In the genomic region with DNA sequence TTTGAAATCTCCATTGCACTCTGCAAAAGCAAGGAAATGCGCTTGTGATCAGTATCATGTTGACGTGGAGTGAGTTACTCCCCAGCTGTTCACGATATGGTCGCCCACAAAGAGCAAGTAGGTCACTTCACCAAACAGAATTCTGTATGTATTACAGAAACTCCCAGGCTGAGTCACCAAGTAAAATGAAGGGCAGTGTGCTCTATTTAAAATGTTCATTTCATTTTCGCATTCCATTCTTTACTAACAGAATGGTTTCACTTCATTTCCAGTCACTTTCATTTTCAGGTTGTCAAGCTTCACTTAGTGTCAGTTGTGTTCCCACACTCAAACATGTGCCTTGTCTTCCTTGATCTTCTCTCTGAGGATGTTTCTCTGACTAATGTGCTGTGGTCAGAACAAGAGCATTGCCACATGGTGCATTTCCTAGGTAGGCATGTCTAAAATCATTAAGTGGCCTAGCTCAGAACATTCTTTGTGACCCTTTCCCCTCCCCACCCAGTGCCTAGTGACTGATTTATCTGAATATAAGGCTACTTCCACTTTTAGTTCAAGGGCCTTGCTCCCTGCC, we compare ENCODE assay signal across 1 cellular context.
TF ChIP-seq lines count a peak whose summit lies in the region.

No MANE protein-coding gene starts in this region.

TF ChIP-seq in K562, 482 proteins besides CTCF, POLR2A, EP300 and RAD21 (continued from another document and continues in another):
- TF ChIP-seq NFIC (IDR thresholded peaks at IDR 0.05): no peak; the same call in 1 of the 2 replicates
- TF ChIP-seq, protein P1, sequence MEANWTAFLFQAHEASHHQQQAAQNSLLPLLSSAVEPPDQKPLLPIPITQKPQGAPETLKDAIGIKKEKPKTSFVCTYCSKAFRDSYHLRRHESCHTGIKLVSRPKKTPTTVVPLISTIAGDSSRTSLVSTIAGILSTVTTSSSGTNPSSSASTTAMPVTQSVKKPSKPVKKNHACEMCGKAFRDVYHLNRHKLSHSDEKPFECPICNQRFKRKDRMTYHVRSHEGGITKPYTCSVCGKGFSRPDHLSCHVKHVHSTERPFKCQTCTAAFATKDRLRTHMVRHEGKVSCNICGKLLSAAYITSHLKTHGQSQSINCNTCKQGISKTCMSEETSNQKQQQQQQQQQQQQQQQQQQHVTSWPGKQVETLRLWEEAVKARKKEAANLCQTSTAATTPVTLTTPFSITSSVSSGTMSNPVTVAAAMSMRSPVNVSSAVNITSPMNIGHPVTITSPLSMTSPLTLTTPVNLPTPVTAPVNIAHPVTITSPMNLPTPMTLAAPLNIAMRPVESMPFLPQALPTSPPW (CRISPR knock-in tag; IDR thresholded peaks at IDR 0.05): peak; percentile 30; the same call in 1 of the 2 replicates
- no peak for TF ChIP-seq RAD51 (IDR thresholded peaks at IDR 0.05; ENCODE audit: borderline replicate concordance, low read depth)
- no peak for TF ChIP-seq JUNB (CRISPR knock-in tag; conservative IDR thresholded peaks at IDR 0.05)
- no peak for TF ChIP-seq CREBBP (IDR thresholded peaks at IDR 0.05; ENCODE audit: low read depth, low read length)
- TF ChIP-seq, protein P2, sequence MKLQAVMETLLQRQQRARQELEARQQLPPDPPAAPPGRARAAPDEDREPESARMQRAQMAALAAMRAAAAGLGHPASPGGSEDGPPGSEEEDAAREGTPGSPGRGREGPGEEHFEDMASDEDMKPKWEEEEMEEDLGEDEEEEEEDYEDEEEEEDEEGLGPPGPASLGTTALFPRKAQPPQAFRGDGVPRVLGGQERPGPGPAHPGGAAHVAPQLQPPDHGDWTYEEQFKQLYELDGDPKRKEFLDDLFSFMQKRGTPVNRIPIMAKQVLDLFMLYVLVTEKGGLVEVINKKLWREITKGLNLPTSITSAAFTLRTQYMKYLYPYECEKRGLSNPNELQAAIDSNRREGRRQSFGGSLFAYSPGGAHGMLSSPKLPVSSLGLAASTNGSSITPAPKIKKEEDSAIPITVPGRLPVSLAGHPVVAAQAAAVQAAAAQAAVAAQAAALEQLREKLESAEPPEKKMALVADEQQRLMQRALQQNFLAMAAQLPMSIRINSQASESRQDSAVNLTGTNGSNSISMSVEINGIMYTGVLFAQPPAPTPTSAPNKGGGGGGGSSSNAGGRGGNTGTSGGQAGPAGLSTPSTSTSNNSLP (IDR thresholded peaks at IDR 0.05; ENCODE audit: borderline replicate concordance, low read depth, low read length): no peak
- no peak for TF ChIP-seq ZNF282 (CRISPR knock-in tag; IDR thresholded peaks at IDR 0.05)
- TF ChIP-seq CTBP1 (IDR thresholded peaks at IDR 0.05; ENCODE audit: borderline replicate concordance): no peak; the same call in 1 of the 2 replicates
- TF ChIP-seq MAZ (CRISPR knock-in tag; conservative IDR thresholded peaks at IDR 0.05 in 1 of 2, IDR thresholded peaks at IDR 0.05 in 1 of 2): no peak
- TF ChIP-seq NR2C2 (CRISPR knock-in tag; IDR thresholded peaks at IDR 0.05): no peak
- TF ChIP-seq NR2C2 (tag; IDR thresholded peaks at IDR 0.05): peak; percentile 44; the same call in 1 of the 2 replicates
- TF ChIP-seq, protein P3, sequence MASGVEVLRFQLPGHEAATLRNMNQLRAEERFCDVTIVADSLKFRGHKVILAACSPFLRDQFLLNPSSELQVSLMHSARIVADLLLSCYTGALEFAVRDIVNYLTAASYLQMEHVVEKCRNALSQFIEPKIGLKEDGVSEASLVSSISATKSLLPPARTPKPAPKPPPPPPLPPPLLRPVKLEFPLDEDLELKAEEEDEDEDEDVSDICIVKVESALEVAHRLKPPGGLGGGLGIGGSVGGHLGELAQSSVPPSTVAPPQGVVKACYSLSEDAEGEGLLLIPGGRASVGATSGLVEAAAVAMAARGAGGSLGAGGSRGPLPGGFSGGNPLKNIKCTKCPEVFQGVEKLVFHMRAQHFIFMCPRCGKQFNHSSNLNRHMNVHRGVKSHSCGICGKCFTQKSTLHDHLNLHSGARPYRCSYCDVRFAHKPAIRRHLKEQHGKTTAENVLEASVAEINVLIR (CRISPR knock-in tag; IDR thresholded peaks at IDR 0.05): peak; percentile 24; the same call in 1 of the 2 replicates
- TF ChIP-seq RUNX1 (IDR thresholded peaks at IDR 0.05; ENCODE audit: low read depth): no peak
- TF ChIP-seq ZNF408 (CRISPR knock-in tag; IDR thresholded peaks at IDR 0.05; ENCODE audit: low read depth): no peak
- peak; percentile 63; the same call in 1 of the 2 replicates for TF ChIP-seq ZNF766 (CRISPR knock-in tag; conservative IDR thresholded peaks at IDR 0.05)
- TF ChIP-seq SMARCA5 (IDR thresholded peaks at IDR 0.05): no peak
- TF ChIP-seq ARHGAP35 (IDR thresholded peaks at IDR 0.05; ENCODE audit: partially characterized antibody): no peak
- TF ChIP-seq ZNF431 (CRISPR knock-in tag; IDR thresholded peaks at IDR 0.05): no peak
- no peak for TF ChIP-seq ZEB2 (IDR thresholded peaks at IDR 0.05)
- TF ChIP-seq, protein P4, sequence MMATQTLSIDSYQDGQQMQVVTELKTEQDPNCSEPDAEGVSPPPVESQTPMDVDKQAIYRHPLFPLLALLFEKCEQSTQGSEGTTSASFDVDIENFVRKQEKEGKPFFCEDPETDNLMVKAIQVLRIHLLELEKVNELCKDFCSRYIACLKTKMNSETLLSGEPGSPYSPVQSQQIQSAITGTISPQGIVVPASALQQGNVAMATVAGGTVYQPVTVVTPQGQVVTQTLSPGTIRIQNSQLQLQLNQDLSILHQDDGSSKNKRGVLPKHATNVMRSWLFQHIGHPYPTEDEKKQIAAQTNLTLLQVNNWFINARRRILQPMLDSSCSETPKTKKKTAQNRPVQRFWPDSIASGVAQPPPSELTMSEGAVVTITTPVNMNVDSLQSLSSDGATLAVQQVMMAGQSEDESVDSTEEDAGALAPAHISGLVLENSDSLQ (IDR thresholded peaks at IDR 0.05): peak; percentile 20; the same call in 1 of the 2 replicates
- no peak for TF ChIP-seq ZC3H8 (IDR thresholded peaks at IDR 0.05)
- TF ChIP-seq TBP (optimal IDR thresholded peaks at IDR 0.05; ENCODE audit: low read depth, low read length): no peak
- no peak for TF ChIP-seq SETDB1 (IDR thresholded peaks at IDR 0.05; ENCODE audit: low read length)
- TF ChIP-seq ARNT (IDR thresholded peaks at IDR 0.05): no peak
- TF ChIP-seq, protein P5, sequence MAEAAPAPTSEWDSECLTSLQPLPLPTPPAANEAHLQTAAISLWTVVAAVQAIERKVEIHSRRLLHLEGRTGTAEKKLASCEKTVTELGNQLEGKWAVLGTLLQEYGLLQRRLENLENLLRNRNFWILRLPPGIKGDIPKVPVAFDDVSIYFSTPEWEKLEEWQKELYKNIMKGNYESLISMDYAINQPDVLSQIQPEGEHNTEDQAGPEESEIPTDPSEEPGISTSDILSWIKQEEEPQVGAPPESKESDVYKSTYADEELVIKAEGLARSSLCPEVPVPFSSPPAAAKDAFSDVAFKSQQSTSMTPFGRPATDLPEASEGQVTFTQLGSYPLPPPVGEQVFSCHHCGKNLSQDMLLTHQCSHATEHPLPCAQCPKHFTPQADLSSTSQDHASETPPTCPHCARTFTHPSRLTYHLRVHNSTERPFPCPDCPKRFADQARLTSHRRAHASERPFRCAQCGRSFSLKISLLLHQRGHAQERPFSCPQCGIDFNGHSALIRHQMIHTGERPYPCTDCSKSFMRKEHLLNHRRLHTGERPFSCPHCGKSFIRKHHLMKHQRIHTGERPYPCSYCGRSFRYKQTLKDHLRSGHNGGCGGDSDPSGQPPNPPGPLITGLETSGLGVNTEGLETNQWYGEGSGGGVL (CRISPR knock-in tag; IDR thresholded peaks at IDR 0.05): no peak
- TF ChIP-seq NCOA4 (IDR thresholded peaks at IDR 0.05; ENCODE audit: partially characterized antibody): no peak
- TF ChIP-seq ELF2 (CRISPR knock-in tag; IDR thresholded peaks at IDR 0.05): no peak
- TF ChIP-seq DIDO1 (tag; IDR thresholded peaks at IDR 0.05; ENCODE audit: low read depth): no peak
- no peak for TF ChIP-seq SREBF2 (CRISPR knock-in tag; IDR thresholded peaks at IDR 0.05)
- TF ChIP-seq GATAD2A (IDR thresholded peaks at IDR 0.05): no peak
- TF ChIP-seq MTA1 (IDR thresholded peaks at IDR 0.05; ENCODE audit: borderline replicate concordance): no peak
- TF ChIP-seq, protein P6, sequence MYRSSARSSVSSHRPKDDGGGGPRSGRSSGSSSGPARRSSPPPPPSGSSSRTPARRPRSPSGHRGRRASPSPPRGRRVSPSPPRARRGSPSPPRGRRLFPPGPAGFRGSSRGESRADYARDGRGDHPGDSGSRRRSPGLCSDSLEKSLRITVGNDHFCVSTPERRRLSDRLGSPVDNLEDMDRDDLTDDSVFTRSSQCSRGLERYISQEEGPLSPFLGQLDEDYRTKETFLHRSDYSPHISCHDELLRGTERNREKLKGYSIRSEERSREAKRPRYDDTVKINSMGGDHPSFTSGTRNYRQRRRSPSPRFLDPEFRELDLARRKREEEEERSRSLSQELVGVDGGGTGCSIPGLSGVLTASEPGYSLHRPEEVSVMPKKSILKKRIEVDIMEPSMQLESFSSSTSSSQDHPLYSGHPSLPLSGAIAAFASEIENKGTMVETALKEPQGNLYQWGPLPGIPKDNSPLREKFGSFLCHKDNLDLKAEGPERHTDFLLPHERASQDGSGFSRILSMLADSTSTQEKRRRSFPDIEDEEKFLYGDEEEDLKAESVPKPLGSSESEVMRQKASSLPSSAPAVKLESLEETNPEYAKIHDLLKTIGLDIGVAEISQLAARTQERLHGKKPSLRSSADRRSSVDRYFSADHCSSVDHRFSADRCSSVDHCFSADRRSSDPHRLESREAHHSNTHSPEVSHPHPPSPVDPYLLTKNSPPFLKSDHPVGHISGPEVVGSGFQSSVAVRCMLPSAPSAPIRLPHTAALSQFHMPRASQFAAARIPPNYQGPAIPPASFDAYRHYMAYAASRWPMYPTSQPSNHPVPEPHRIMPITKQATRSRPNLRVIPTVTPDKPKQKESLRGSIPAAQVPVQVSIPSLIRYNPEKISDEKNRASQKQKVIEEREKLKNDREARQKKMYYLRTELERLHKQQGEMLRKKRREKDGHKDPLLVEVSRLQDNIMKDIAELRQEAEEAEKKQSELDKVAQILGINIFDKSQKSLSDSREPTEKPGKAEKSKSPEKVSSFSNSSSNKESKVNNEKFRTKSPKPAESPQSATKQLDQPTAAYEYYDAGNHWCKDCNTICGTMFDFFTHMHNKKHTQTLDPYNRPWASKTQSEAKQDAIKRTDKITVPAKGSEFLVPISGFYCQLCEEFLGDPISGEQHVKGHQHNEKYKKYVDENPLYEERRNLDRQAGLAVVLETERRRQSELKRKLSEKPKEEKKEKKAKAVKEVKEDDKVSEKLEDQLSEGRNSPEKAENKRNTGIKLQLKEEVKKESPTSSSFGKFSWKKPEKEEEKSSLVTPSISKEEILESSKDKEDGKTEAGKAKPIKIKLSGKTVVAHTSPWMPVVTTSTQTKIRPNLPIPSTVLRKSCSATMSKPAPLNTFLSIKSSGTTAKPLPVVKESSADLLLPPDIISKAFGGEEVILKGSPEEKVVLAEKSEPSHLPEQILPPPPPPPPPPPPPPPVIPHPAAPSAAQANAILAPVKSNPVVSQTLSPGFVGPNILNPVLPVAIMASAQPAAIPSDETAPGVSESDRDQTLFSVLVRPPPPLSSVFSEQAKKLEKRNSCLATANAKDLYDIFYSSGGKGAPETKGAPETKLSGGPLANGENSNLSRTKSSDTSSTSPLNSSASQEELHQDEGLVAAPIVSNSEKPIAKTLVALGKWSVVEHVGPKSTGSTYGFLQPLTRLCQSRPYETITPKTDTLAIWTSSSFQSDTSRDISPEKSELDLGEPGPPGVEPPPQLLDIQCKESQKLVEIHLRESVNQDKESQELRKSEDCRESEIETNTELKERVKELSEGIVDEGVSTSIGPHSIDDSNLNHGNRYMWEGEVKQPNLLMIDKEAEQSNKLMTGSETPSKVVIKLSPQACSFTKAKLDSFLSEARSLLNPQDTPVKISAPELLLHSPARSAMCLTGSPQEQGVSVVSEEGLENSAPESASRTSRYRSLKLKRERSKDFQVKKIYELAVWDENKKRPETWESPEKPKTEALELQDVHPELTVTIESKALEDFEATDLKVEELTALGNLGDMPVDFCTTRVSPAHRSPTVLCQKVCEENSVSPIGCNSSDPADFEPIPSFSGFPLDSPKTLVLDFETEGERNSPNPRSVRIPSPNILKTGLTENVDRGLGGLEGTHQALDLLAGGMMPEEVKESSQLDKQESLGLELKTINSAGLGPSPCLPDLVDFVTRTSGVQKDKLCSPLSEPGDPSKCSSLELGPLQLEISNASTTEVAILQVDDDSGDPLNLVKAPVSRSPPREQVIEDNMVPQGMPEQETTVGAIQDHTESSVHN (IDR thresholded peaks at IDR 0.05; ENCODE audit: borderline replicate concordance in 1 of 2, low read depth in 1 of 2): peak in 1 of 2 experiments; percentile 85; a peak in 2 of 4 replicates
- 0 out of 2 replicates have a peak, but pooled peaks have one; percentile 55 for TF ChIP-seq MECOM (CRISPR knock-in tag; IDR thresholded peaks at IDR 0.05)
- no peak for TF ChIP-seq LCOR (CRISPR knock-in tag; IDR thresholded peaks at IDR 0.05)
- TF ChIP-seq, protein P7, sequence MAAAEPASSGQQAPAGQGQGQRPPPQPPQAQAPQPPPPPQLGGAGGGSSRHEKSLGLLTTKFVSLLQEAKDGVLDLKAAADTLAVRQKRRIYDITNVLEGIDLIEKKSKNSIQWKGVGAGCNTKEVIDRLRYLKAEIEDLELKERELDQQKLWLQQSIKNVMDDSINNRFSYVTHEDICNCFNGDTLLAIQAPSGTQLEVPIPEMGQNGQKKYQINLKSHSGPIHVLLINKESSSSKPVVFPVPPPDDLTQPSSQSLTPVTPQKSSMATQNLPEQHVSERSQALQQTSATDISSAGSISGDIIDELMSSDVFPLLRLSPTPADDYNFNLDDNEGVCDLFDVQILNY (CRISPR knock-in tag; IDR thresholded peaks at IDR 0.05): no peak
- no peak for TF ChIP-seq ASH1L (IDR thresholded peaks at IDR 0.05; ENCODE audit: borderline replicate concordance, low read depth, partially characterized antibody)
- TF ChIP-seq GABPA (tag; conservative IDR thresholded peaks at IDR 0.05; ENCODE audit: low read depth): 0 out of 2 replicates have a peak, but pooled peaks have one; percentile 19
- no peak for TF ChIP-seq ERF (CRISPR knock-in tag; IDR thresholded peaks at IDR 0.05)
- TF ChIP-seq FOXK2 (conservative IDR thresholded peaks at IDR 0.05 in 1 of 2, IDR thresholded peaks at IDR 0.05 in 1 of 2; ENCODE audit: low read depth in 2 of 2): peak; percentile 32 to 59; a peak in 2 of 4 replicates
- TF ChIP-seq RBM25 (IDR thresholded peaks at IDR 0.05; ENCODE audit: low read depth, low read length, severe bottlenecking): no peak
- TF ChIP-seq NCOR1 (IDR thresholded peaks at IDR 0.05): peak; percentile 33; the same call in 1 of the 2 replicates
- TF ChIP-seq, protein P8, sequence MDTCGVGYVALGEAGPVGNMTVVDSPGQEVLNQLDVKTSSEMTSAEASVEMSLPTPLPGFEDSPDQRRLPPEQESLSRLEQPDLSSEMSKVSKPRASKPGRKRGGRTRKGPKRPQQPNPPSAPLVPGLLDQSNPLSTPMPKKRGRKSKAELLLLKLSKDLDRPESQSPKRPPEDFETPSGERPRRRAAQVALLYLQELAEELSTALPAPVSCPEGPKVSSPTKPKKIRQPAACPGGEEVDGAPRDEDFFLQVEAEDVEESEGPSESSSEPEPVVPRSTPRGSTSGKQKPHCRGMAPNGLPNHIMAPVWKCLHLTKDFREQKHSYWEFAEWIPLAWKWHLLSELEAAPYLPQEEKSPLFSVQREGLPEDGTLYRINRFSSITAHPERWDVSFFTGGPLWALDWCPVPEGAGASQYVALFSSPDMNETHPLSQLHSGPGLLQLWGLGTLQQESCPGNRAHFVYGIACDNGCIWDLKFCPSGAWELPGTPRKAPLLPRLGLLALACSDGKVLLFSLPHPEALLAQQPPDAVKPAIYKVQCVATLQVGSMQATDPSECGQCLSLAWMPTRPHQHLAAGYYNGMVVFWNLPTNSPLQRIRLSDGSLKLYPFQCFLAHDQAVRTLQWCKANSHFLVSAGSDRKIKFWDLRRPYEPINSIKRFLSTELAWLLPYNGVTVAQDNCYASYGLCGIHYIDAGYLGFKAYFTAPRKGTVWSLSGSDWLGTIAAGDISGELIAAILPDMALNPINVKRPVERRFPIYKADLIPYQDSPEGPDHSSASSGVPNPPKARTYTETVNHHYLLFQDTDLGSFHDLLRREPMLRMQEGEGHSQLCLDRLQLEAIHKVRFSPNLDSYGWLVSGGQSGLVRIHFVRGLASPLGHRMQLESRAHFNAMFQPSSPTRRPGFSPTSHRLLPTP (IDR thresholded peaks at IDR 0.05; ENCODE audit: borderline replicate concordance, extremely low read depth, insufficient read length): no peak
